In genomic region chr3:36876181-36876936, GRCh38 we compare ENCODE assay signal across 8 cellular contexts.
DNase-seq lines count a peak whose midpoint lies in the region; ATAC-seq and TF ChIP-seq lines count a peak whose summit lies in the region.

No MANE protein-coding gene starts in this region.

- TF ChIP-seq CTCF in Peyer's patch (IDR thresholded peaks at IDR 0.05): no peak
- TF ChIP-seq CTCF in foreskin fibroblast (IDR thresholded peaks at IDR 0.05; ENCODE audit: low read depth, low read length): no peak
- no peak for TF ChIP-seq CTCF in ovary (IDR thresholded peaks at IDR 0.05)

- TF ChIP-seq POLR2A in Peyer's patch (IDR thresholded peaks at IDR 0.05) (no peak), ovary (IDR thresholded peaks at IDR 0.05) (no peak)

- H3K14ac ChIP-seq in mesenchymal stem cell (ENCODE audit: low read length in 2 of 2): no peak overlapping the region

- H3K27me3 Mint-ChIP-seq in activated naive CD4-positive, alpha-beta T cell treated with anti-CD3 and anti-CD28 coated beads for 36 hours (ENCODE audit: low read depth): no peaks in the 10 kb centered on the region

- no peak overlapping the region for H4K8ac ChIP-seq in mesenchymal stem cell (ENCODE audit: low read length)

- TF ChIP-seq EP300 in ovary (IDR thresholded peaks at IDR 0.05): no peak

- CTCF ChIA-PET in activated naive CD4-positive, alpha-beta T cell treated with anti-CD3 and anti-CD28 coated beads for 36 hours (lab: Charles Lee): interaction anchor here (0.6 to 1.7 kb wide), 9 partner anchors 12 to 84 kb away, joined by 3 to 12 read pairs (median 5); no protein-coding TSS in a partner anchor

- intact Hi-C loops in activated naive CD4-positive, alpha-beta T cell treated with anti-CD3 and anti-CD28 coated beads for 36 hours (cut with micrococcal nuclease): loop anchor here (1.0 kb wide), 8 partner anchors 17 to 298 kb away; partner anchors contain the start of genes EPM2AIP1, LRRFIP2, MLH1 and TRANK1
- intact Hi-C loops in ovary (cut with DNase I): no loop called here

- no peak overlapping the region for H2AFZ ChIP-seq in mesenchymal stem cell (ENCODE audit: low read depth, low read length)

- no peak overlapping the region for H2BK12ac ChIP-seq in mesenchymal stem cell (ENCODE audit: low read length in 2 of 2)

- no peak overlapping the region for H3K18ac ChIP-seq in mesenchymal stem cell (ENCODE audit: low read depth in 1 of 2, low read length in 2 of 2)

- peaks cover 4% of the 10 kb centered on the region for H3K36me3 Mint-ChIP-seq in activated naive CD4-positive, alpha-beta T cell treated with anti-CD3 and anti-CD28 coated beads for 36 hours (ENCODE audit: low read depth)

- peak overlapping the region; percentile 69 for H3K27ac Mint-ChIP-seq in activated naive CD4-positive, alpha-beta T cell treated with anti-CD3 and anti-CD28 coated beads for 36 hours

- no peak overlapping the region for H3K9ac ChIP-seq in mesenchymal stem cell (ENCODE audit: low read length)

- H3K27ac ChIP-seq in Peyer's patch (peak overlapping the region; percentile 63 to 74 (median 70)), mesenchymal stem cell (ENCODE audit: low read length, poor library complexity, severe bottlenecking) (no peak overlapping the region), ovary (no peak overlapping the region)

- peaks cover 0 to 4% (median 0%) of the 10 kb centered on the region in 3 donors for H3K36me3 ChIP-seq in Peyer's patch
- peaks cover 0 to 24% of the 10 kb centered on the region in 2 experiments for H3K36me3 ChIP-seq in mesenchymal stem cell (ENCODE audit: control insufficient read depth in 1 of 2, insufficient read depth in 2 of 2, low read depth in 1 of 2, low read length in 2 of 2)
- H3K36me3 ChIP-seq in ovary: no peaks in the 10 kb centered on the region

- H4K91ac ChIP-seq in mesenchymal stem cell (ENCODE audit: low read length): no peak overlapping the region

- H2BK120ac ChIP-seq in mesenchymal stem cell (ENCODE audit: low read depth, low read length): no peak overlapping the region

- 95% methylated on average over 7 of the region's 7 CpGs for WGBS in mesenchymal stem cell
- 76 to 88% (median 84%) methylated on average over 7 of the region's 7 CpGs for WGBS in ovary, 3 donors

- peak; percentile 99 for ATAC-seq in HG02884 (IDR thresholded peaks at IDR 0.05; ENCODE audit: unreplicated experiment)

- H2BK15ac ChIP-seq in mesenchymal stem cell (ENCODE audit: low read depth, poor library complexity, severe bottlenecking): no peak overlapping the region

- no peaks in the 10 kb centered on the region for H3K79me1 ChIP-seq in mesenchymal stem cell (replicated peaks; ENCODE audit: low read length, poor library complexity, severe bottlenecking)

- no peak overlapping the region for H3K23ac ChIP-seq in mesenchymal stem cell (ENCODE audit: low read length in 2 of 2)

- H3K4me3 Mint-ChIP-seq in activated naive CD4-positive, alpha-beta T cell treated with anti-CD3 and anti-CD28 coated beads for 36 hours: peak overlapping the region; percentile 26

- H3K4ac ChIP-seq in mesenchymal stem cell (ENCODE audit: low read depth in 1 of 2, low read length in 2 of 2): peak overlapping the region in 1 of 2 experiments; percentile 51

- H3K4me1 ChIP-seq in Peyer's patch (peaks cover 0 to 4% (median 0%) of the 10 kb centered on the region in 4 donors), mesenchymal stem cell (ENCODE audit: control insufficient read depth, insufficient read depth, low read depth, low read length) (no peaks in the 10 kb centered on the region), ovary (ENCODE audit: insufficient read depth) (no peaks in the 10 kb centered on the region)

- peak; percentile 26 for DNase-seq in activated naive CD4-positive, alpha-beta T cell treated with anti-CD3 and anti-CD28 coated beads for 36 hours
- DNase-seq in activated naive CD4-positive, alpha-beta T cell (lab: John Stamatoyannopoulos, UW): no peak
- DNase-seq in Peyer's patch: no peak
- DNase-seq in mesenchymal stem cell: peak; percentile 7
- no peak for DNase-seq in NCI-H2171 treated with DMSO at 0.1 percent for 48 hours (lab: John Stamatoyannopoulos, UW)
- no peak for DNase-seq in foreskin fibroblast
- no peak for DNase-seq in ovary

- no peaks in the 10 kb centered on the region for H3K27me3 ChIP-seq in Peyer's patch
- no peaks in the 10 kb centered on the region for H3K27me3 ChIP-seq in mesenchymal stem cell (ENCODE audit: control insufficient read depth in 1 of 2, insufficient read depth in 1 of 2, low read length in 2 of 2)
- no peaks in the 10 kb centered on the region for H3K27me3 ChIP-seq in ovary

- H2AK5ac ChIP-seq in mesenchymal stem cell (ENCODE audit: low read length, severe bottlenecking): no peak overlapping the region

- H3K9me3 Mint-ChIP-seq in activated naive CD4-positive, alpha-beta T cell treated with anti-CD3 and anti-CD28 coated beads for 36 hours: no peaks in the 10 kb centered on the region

- peaks cover 32% of the 10 kb centered on the region for H3K4me1 Mint-ChIP-seq in activated naive CD4-positive, alpha-beta T cell treated with anti-CD3 and anti-CD28 coated beads for 36 hours (ENCODE audit: low read depth)

- no peak overlapping the region for H3K4me2 ChIP-seq in mesenchymal stem cell (ENCODE audit: low read length, poor library complexity, severe bottlenecking)

- H3K4me3 ChIP-seq in Peyer's patch: no peak overlapping the region
- H3K4me3 ChIP-seq in mesenchymal stem cell (ENCODE audit: insufficient read depth in 1 of 2, low read depth in 1 of 2, low read length in 2 of 2): no peak overlapping the region
- no peak overlapping the region for H3K4me3 ChIP-seq in foreskin fibroblast (ENCODE audit: low read depth in 1 of 2, low read length in 2 of 2)
- H3K4me3 ChIP-seq in ovary: no peak overlapping the region

- no peaks in the 10 kb centered on the region for H3K9me3 ChIP-seq in Peyer's patch
- H3K9me3 ChIP-seq in mesenchymal stem cell (ENCODE audit: control insufficient read depth, low read length): no peaks in the 10 kb centered on the region
- no peaks in the 10 kb centered on the region for H3K9me3 ChIP-seq in ovary

- no peak overlapping the region for H2BK5ac ChIP-seq in mesenchymal stem cell (ENCODE audit: low read depth, low read length, poor library complexity, severe bottlenecking)

Comparison
In these comparisons a context has a peak if more than half of its experiments do, and no peak if none do; other contexts are left out.
1. DNase-seq: peak in activated naive CD4-positive, alpha-beta T cell treated with anti-CD3 and anti-CD28 coated beads for 36 hours (single experiment) and mesenchymal stem cell (single experiment); none in activated naive CD4-positive, alpha-beta T cell (0 of 4), Peyer's patch (0 of 3), NCI-H2171 treated with DMSO at 0.1 percent for 48 hours (single experiment), foreskin fibroblast (0 of 2) and ovary (0 of 5).
2. H3K27ac ChIP-seq: peak in Peyer's patch (4 of 4); none in mesenchymal stem cell (single experiment) and ovary (0 of 2).